In the genomic region with DNA sequence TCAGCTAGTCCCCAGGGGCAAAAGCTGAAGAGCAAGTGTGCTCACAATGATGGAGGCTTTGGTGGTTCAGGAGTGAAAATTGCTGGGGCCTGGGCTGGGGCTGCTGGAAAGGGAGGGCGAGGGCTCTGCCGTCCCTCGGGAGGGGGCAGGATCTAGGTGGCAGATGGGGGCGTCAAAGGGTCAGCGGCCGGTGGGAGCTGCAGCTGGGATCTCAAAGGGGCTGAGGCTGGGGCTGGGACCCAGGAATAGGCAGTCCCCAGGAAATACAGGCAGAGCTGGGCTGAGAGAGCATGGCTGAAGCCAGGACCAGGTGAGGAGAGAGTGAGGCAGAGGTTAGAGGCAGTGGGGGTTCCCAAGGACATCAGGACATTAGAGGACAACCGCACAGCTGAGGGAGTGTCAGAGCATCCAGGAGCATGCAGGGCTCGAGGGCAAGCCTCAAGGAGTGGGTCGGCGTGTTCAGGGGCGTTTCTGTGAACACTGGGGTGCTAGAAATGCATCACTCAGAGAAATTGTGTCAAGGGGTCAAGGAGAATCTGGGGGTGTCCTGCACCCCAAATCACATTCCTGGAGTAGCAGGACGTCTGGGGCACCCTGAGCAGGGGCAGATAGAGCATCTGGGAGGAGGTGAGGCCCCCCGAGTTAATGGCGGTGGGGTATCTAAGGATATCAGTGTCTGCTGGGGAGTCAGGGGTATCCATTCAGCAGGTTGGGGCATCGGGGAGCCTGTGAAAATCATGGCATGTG, we compare ENCODE assay signal across 1 cellular context.
TF ChIP-seq lines count a peak whose summit lies in the region.

No MANE protein-coding gene starts in this region.

TF ChIP-seq in HCT116, 20 proteins besides CTCF, POLR2A, EP300 and RAD21 (continued from another document):
- TF ChIP-seq, protein P1, sequence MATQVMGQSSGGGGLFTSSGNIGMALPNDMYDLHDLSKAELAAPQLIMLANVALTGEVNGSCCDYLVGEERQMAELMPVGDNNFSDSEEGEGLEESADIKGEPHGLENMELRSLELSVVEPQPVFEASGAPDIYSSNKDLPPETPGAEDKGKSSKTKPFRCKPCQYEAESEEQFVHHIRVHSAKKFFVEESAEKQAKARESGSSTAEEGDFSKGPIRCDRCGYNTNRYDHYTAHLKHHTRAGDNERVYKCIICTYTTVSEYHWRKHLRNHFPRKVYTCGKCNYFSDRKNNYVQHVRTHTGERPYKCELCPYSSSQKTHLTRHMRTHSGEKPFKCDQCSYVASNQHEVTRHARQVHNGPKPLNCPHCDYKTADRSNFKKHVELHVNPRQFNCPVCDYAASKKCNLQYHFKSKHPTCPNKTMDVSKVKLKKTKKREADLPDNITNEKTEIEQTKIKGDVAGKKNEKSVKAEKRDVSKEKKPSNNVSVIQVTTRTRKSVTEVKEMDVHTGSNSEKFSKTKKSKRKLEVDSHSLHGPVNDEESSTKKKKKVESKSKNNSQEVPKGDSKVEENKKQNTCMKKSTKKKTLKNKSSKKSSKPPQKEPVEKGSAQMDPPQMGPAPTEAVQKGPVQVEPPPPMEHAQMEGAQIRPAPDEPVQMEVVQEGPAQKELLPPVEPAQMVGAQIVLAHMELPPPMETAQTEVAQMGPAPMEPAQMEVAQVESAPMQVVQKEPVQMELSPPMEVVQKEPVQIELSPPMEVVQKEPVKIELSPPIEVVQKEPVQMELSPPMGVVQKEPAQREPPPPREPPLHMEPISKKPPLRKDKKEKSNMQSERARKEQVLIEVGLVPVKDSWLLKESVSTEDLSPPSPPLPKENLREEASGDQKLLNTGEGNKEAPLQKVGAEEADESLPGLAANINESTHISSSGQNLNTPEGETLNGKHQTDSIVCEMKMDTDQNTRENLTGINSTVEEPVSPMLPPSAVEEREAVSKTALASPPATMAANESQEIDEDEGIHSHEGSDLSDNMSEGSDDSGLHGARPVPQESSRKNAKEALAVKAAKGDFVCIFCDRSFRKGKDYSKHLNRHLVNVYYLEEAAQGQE (IDR thresholded peaks at IDR 0.05; ENCODE audit: low read depth): no peak
- TF ChIP-seq TCF7L2 (IDR thresholded peaks at IDR 0.05; ENCODE audit: borderline replicate concordance, extremely low read depth, insufficient read depth, insufficient read length) (no peak), JUND (IDR thresholded peaks at IDR 0.05) (no peak), CBX3 (IDR thresholded peaks at IDR 0.05; ENCODE audit: low read depth) (no peak), ELF1 (IDR thresholded peaks at IDR 0.05; ENCODE audit: borderline replicate concordance, low read depth) (no peak)
